In the genomic region with DNA sequence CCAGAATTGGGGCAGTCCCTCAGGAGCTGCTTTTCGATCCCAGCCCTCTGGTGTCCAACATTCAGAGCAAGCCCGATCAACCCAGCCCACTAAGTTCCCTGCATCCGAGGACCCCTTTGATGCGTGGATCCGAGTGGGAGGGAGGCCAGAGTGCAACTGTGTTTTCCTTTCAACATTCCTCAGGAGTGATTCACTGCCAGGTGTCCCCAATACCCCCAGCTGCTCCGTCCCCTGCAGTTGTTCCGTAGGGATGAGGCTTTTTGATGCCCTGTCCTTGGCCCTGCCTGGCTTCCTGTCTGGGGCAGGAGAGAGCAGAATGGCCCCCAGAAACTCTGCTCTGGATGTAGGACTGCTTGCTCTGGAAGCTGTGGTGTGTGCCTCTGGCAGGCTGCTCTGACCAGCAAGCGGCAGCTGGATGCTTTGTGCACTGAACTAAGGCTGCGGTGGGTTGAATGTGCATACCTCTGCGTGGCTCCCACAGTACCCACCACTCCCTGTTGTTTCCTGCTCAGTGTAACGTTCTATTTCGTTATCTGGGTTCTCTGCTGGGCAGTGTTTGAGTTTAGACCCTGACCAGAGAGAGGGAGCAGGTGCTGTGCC, we compare ENCODE assay signal across 1 cellular context.
TF ChIP-seq lines count a peak whose summit lies in the region.

No MANE protein-coding gene starts in this region.

TF ChIP-seq in SK-N-SH treated with all-trans-retinoic acid at 6 μM for 48 hours, 23 proteins besides CTCF, POLR2A, EP300 and RAD21 (continued from another document):
- TF ChIP-seq, protein P1, sequence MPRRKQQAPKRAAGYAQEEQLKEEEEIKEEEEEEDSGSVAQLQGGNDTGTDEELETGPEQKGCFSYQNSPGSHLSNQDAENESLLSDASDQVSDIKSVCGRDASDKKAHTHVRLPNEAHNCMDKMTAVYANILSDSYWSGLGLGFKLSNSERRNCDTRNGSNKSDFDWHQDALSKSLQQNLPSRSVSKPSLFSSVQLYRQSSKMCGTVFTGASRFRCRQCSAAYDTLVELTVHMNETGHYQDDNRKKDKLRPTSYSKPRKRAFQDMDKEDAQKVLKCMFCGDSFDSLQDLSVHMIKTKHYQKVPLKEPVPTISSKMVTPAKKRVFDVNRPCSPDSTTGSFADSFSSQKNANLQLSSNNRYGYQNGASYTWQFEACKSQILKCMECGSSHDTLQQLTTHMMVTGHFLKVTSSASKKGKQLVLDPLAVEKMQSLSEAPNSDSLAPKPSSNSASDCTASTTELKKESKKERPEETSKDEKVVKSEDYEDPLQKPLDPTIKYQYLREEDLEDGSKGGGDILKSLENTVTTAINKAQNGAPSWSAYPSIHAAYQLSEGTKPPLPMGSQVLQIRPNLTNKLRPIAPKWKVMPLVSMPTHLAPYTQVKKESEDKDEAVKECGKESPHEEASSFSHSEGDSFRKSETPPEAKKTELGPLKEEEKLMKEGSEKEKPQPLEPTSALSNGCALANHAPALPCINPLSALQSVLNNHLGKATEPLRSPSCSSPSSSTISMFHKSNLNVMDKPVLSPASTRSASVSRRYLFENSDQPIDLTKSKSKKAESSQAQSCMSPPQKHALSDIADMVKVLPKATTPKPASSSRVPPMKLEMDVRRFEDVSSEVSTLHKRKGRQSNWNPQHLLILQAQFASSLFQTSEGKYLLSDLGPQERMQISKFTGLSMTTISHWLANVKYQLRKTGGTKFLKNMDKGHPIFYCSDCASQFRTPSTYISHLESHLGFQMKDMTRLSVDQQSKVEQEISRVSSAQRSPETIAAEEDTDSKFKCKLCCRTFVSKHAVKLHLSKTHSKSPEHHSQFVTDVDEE (CRISPR knock-in tag; IDR thresholded peaks at IDR 0.05) = no peak
- no peak for TF ChIP-seq SNAI2 (CRISPR knock-in tag; IDR thresholded peaks at IDR 0.05)
- no peak for TF ChIP-seq TCF4 (CRISPR knock-in tag; IDR thresholded peaks at IDR 0.05; ENCODE audit: borderline replicate concordance)
- TF ChIP-seq, protein P2, sequence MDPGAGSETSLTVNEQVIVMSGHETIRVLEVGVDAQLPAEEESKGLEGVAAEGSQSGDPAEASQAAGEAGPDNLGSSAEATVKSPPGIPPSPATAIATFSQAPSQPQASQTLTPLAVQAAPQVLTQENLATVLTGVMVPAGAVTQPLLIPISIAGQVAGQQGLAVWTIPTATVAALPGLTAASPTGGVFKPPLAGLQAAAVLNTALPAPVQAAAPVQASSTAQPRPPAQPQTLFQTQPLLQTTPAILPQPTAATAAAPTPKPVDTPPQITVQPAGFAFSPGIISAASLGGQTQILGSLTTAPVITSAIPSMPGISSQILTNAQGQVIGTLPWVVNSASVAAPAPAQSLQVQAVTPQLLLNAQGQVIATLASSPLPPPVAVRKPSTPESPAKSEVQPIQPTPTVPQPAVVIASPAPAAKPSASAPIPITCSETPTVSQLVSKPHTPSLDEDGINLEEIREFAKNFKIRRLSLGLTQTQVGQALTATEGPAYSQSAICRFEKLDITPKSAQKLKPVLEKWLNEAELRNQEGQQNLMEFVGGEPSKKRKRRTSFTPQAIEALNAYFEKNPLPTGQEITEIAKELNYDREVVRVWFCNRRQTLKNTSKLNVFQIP (CRISPR knock-in tag; IDR thresholded peaks at IDR 0.05; ENCODE audit: borderline replicate concordance, low read depth) = no peak
- no peak for TF ChIP-seq GLIS3 (CRISPR knock-in tag; IDR thresholded peaks at IDR 0.05)
- TF ChIP-seq RARB (CRISPR knock-in tag; IDR thresholded peaks at IDR 0.05) = no peak
- TF ChIP-seq BACH2 (CRISPR knock-in tag; IDR thresholded peaks at IDR 0.05; ENCODE audit: borderline replicate concordance) = no peak
- TF ChIP-seq, protein P3, sequence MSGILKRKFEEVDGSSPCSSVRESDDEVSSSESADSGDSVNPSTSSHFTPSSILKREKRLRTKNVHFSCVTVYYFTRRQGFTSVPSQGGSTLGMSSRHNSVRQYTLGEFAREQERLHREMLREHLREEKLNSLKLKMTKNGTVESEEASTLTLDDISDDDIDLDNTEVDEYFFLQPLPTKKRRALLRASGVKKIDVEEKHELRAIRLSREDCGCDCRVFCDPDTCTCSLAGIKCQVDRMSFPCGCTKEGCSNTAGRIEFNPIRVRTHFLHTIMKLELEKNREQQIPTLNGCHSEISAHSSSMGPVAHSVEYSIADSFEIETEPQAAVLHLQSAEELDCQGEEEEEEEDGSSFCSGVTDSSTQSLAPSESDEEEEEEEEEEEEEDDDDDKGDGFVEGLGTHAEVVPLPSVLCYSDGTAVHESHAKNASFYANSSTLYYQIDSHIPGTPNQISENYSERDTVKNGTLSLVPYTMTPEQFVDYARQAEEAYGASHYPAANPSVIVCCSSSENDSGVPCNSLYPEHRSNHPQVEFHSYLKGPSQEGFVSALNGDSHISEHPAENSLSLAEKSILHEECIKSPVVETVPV (CRISPR knock-in tag; IDR thresholded peaks at IDR 0.05) = no peak
- TF ChIP-seq PPARA (CRISPR knock-in tag; IDR thresholded peaks at IDR 0.05; ENCODE audit: borderline replicate concordance) = no peak
- no peak for TF ChIP-seq OSR1 (CRISPR knock-in tag; IDR thresholded peaks at IDR 0.05)
- TF ChIP-seq CSDC2 (CRISPR knock-in tag; IDR thresholded peaks at IDR 0.05) = no peak
- no peak for TF ChIP-seq ESRRG (CRISPR knock-in tag; IDR thresholded peaks at IDR 0.05)
- TF ChIP-seq TOX (CRISPR knock-in tag; IDR thresholded peaks at IDR 0.05; ENCODE audit: borderline replicate concordance) = no peak
- TF ChIP-seq ZNF565 (CRISPR knock-in tag; conservative IDR thresholded peaks at IDR 0.05; ENCODE audit: low read depth) = no peak
- TF ChIP-seq ISL1 (CRISPR knock-in tag; IDR thresholded peaks at IDR 0.05) = no peak
- TF ChIP-seq, protein P4, sequence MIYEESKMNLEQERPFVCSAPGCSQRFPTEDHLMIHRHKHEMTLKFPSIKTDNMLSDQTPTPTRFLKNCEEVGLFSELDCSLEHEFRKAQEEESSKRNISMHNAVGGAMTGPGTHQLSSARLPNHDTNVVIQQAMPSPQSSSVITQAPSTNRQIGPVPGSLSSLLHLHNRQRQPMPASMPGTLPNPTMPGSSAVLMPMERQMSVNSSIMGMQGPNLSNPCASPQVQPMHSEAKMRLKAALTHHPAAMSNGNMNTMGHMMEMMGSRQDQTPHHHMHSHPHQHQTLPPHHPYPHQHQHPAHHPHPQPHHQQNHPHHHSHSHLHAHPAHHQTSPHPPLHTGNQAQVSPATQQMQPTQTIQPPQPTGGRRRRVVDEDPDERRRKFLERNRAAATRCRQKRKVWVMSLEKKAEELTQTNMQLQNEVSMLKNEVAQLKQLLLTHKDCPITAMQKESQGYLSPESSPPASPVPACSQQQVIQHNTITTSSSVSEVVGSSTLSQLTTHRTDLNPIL (CRISPR knock-in tag; IDR thresholded peaks at IDR 0.05; ENCODE audit: low read depth) = no peak
- TF ChIP-seq ZC3H10 (CRISPR knock-in tag; IDR thresholded peaks at IDR 0.05) = no peak
TF ChIP-seq in SK-N-SH treated with all-trans-retinoic acid at 6 μM for 48 hours: peak in this region for 0.
